In the genomic region with DNA sequence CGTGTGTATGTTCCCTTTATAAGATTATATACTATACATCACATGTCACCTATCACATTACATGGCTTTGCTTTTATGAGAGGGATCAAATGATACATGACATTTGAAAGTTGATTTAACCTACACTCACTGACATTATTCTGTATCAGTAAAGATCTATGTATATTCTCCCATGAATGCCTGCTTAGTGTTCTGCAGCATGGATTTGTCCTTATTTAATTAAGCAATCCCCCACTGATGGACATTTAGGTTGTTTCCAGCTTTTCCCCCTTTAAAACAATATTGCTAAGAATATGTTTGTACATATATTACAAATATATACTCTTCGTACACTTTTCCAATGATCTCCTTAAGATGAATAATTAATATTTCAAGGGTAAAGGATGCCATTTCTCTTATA, we compare ENCODE assay signal across 17 cellular contexts.
DNase-seq lines count a peak whose midpoint lies in the region; ATAC-seq, FAIRE-seq and TF ChIP-seq lines count a peak whose summit lies in the region.
"Had no signal": no experiment of that assay in that cellular context is flagged by ENCODE, and none has a peak within 500 bp of the region (broad histone marks: within the 10 kb centered on the region; RNA-seq: fewer than 3 reads in every experiment).

No MANE protein-coding gene starts in this region.

- no peak overlapping the region for H3K9ac ChIP-seq in HUES48 (ENCODE audit: low read depth, low read length)

- peak; percentile 79 for FAIRE-seq in urothelium cell line (lab: Jason Lieb, UNC)
- FAIRE-seq: A204.1, GM18507 had no signal

- H3K36me3 ChIP-seq in HUES48 (ENCODE audit: control insufficient read depth, insufficient read depth, low read length) (no peaks in the 10 kb centered on the region), stomach (no peaks in the 10 kb centered on the region)

- H3K27me3 Mint-ChIP-seq in WTC11 (ENCODE audit: low read depth) (peaks cover 86% of the 10 kb centered on the region), nephron (ENCODE audit: low read depth) (peaks cover 100% of the 10 kb centered on the region)
- H3K27me3 Mint-ChIP-seq in activated CD8-positive, alpha-beta memory T cell treated with anti-CD3 and anti-CD28 coated beads, Interleukin-2, amount 10 ng/mL, durations not matched to agents 7 days and 5 days: peaks cover 72% of the 10 kb centered on the region

- H3K36me3 Mint-ChIP-seq in WTC11 (no peaks in the 10 kb centered on the region), nephron (ENCODE audit: low read depth) (no peaks in the 10 kb centered on the region)
- no peaks in the 10 kb centered on the region for H3K36me3 Mint-ChIP-seq in activated CD8-positive, alpha-beta memory T cell treated with anti-CD3 and anti-CD28 coated beads, Interleukin-2, amount 10 ng/mL, durations not matched to agents 7 days and 5 days

- peaks cover 57% of the 10 kb centered on the region for H3K27me3 ChIP-seq in HUES48 (ENCODE audit: control insufficient read depth, insufficient read depth, low read length)
- peaks cover 16 to 98% (median 45%) of the 10 kb centered on the region in 3 donors for H3K27me3 ChIP-seq in stomach

- no peak for TF ChIP-seq POLR2A in stomach (IDR thresholded peaks at IDR 0.05)

- intact Hi-C loops in stomach (cut with DNase I; ENCODE audit: low total_unique reads): no loop called here

- DNase-seq in WTC11 (ENCODE audit: low spot score) (no peak), urothelium cell line (ENCODE audit: low spot score) (no peak), stomach (no peak), putamen (ENCODE audit: low spot score) (no peak)
- no peak for DNase-seq in activated CD8-positive, alpha-beta memory T cell treated with anti-CD3 and anti-CD28 coated beads, Interleukin-2, amount 10 ng/mL, durations not matched to agents 7 days and 5 days
- DNase-seq: C1 segment of cervical spinal cord; Calu3; CD4-positive, alpha-beta T cell; DMS 273 treated with DMSO at 0.1 percent for 48 hours; GOT3; H9; IMR-90 had no signal

- ATAC-seq in WTC11: no peak
- ATAC-seq in activated CD8-positive, alpha-beta memory T cell treated with anti-CD3 and anti-CD28 coated beads, Interleukin-2, amount 10 ng/mL, durations not matched to agents 7 days and 5 days: no peak

- H3K4me1 Mint-ChIP-seq in WTC11 (peaks cover 58% of the 10 kb centered on the region), nephron (peaks cover 16% of the 10 kb centered on the region)
- no peaks in the 10 kb centered on the region for H3K4me1 Mint-ChIP-seq in activated CD8-positive, alpha-beta memory T cell treated with anti-CD3 and anti-CD28 coated beads, Interleukin-2, amount 10 ng/mL, durations not matched to agents 7 days and 5 days
- H3K4me1 Mint-ChIP-seq: B cell had no signal

- POLR2A ChIA-PET in WTC11 (lab: Charles Lee): interaction anchor here (0.5 kb wide), 1 partner anchor 193 kb away, joined by 4 read pairs; no protein-coding TSS in a partner anchor

- H3K4me3 Mint-ChIP-seq in WTC11 (peak overlapping the region; percentile 75), nephron (peak overlapping the region in 2 of 3 experiments; percentile 40 to 57)
- no peak overlapping the region for H3K4me3 Mint-ChIP-seq in activated CD8-positive, alpha-beta memory T cell treated with anti-CD3 and anti-CD28 coated beads, Interleukin-2, amount 10 ng/mL, durations not matched to agents 7 days and 5 days
- H3K4me3 Mint-ChIP-seq: B cell; CD4-positive, alpha-beta T cell had no signal

- H3K4me3 ChIP-seq in HUES48 (ENCODE audit: low read depth, low read length) (peak overlapping the region; percentile 57; the same call in 1 of the 2 replicates), stomach (no peak overlapping the region)

- H3K9me3 ChIP-seq in HUES48 (ENCODE audit: control insufficient read depth, insufficient read depth, low read length) (no peaks in the 10 kb centered on the region), stomach (peaks cover 0 to 12% (median 0%) of the 10 kb centered on the region in 4 donors)

- peaks cover 70% of the 10 kb centered on the region for H3K4me1 ChIP-seq in HUES48 (ENCODE audit: control insufficient read depth, insufficient read depth, low read length)
- peaks cover 8 to 15% (median 13%) of the 10 kb centered on the region in 4 donors for H3K4me1 ChIP-seq in stomach

- no peak for TF ChIP-seq CTCF in WTC11 (IDR thresholded peaks at IDR 0.05)
- TF ChIP-seq CTCF in nephron (IDR thresholded peaks at IDR 0.05; ENCODE audit: unreplicated experiment in 3 of 3): no peak
- no peak for TF ChIP-seq CTCF in stomach (IDR thresholded peaks at IDR 0.05)

- H3K27ac Mint-ChIP-seq in WTC11 (no peak overlapping the region), nephron (no peak overlapping the region)
- no peak overlapping the region for H3K27ac Mint-ChIP-seq in activated CD8-positive, alpha-beta memory T cell treated with anti-CD3 and anti-CD28 coated beads, Interleukin-2, amount 10 ng/mL, durations not matched to agents 7 days and 5 days
- H3K27ac Mint-ChIP-seq: B cell; CD4-positive, alpha-beta T cell; H9 had no signal

- 44 to 58% (median 46%) methylated on average over 2 of the region's 2 CpGs for WGBS in stomach, 5 donors

- no peak for TF ChIP-seq EP300 in stomach (IDR thresholded peaks at IDR 0.05)

- no peaks in the 10 kb centered on the region for H3K9me3 Mint-ChIP-seq in WTC11
- H3K9me3 Mint-ChIP-seq in nephron: peaks cover 3% of the 10 kb centered on the region
- H3K9me3 Mint-ChIP-seq in activated CD8-positive, alpha-beta memory T cell treated with anti-CD3 and anti-CD28 coated beads, Interleukin-2, amount 10 ng/mL, durations not matched to agents 7 days and 5 days (ENCODE audit: low read depth): no peaks in the 10 kb centered on the region
- H3K9me3 Mint-ChIP-seq: CD4-positive, alpha-beta T cell had no signal

- CTCF ChIA-PET in WTC11 (lab: Charles Lee): no interaction called here
- CTCF ChIA-PET in activated CD8-positive, alpha-beta memory T cell treated with anti-CD3 and anti-CD28 coated beads, Interleukin-2, amount 10 ng/mL, durations not matched to agents 7 days and 5 days (lab: Charles Lee): no interaction called here

- H3K27ac ChIP-seq in HUES48 (ENCODE audit: low read depth, low read length): no peak overlapping the region
- H3K27ac ChIP-seq in stomach: no peak overlapping the region

TF ChIP-seq in WTC11, 78 proteins besides CTCF, POLR2A, EP300 and RAD21 (continues in another document):
- TF ChIP-seq, protein P1, sequence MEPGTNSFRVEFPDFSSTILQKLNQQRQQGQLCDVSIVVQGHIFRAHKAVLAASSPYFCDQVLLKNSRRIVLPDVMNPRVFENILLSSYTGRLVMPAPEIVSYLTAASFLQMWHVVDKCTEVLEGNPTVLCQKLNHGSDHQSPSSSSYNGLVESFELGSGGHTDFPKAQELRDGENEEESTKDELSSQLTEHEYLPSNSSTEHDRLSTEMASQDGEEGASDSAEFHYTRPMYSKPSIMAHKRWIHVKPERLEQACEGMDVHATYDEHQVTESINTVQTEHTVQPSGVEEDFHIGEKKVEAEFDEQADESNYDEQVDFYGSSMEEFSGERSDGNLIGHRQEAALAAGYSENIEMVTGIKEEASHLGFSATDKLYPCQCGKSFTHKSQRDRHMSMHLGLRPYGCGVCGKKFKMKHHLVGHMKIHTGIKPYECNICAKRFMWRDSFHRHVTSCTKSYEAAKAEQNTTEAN (CRISPR knock-in tag; IDR thresholded peaks at IDR 0.05): no peak
- TF ChIP-seq, protein P2, sequence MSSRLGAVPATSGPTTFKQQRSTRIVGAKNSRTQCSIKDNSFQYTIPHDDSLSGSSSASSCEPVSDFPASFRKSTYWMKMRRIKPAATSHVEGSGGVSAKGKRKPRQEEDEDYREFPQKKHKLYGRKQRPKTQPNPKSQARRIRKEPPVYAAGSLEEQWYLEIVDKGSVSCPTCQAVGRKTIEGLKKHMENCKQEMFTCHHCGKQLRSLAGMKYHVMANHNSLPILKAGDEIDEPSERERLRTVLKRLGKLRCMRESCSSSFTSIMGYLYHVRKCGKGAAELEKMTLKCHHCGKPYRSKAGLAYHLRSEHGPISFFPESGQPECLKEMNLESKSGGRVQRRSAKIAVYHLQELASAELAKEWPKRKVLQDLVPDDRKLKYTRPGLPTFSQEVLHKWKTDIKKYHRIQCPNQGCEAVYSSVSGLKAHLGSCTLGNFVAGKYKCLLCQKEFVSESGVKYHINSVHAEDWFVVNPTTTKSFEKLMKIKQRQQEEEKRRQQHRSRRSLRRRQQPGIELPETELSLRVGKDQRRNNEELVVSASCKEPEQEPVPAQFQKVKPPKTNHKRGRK (CRISPR knock-in tag; IDR thresholded peaks at IDR 0.05; ENCODE audit: borderline replicate concordance): no peak
- TF ChIP-seq TEAD1 (CRISPR knock-in tag; IDR thresholded peaks at IDR 0.05) (no peak), ESRRA (CRISPR knock-in tag; IDR thresholded peaks at IDR 0.05; ENCODE audit: borderline replicate concordance) (no peak), NR2C2 (CRISPR knock-in tag; IDR thresholded peaks at IDR 0.05) (no peak), ELF4 (CRISPR knock-in tag; IDR thresholded peaks at IDR 0.05; ENCODE audit: low read depth) (no peak), MYBL2 (CRISPR knock-in tag; IDR thresholded peaks at IDR 0.05) (no peak), NFE2L1 (CRISPR knock-in tag; IDR thresholded peaks at IDR 0.05) (no peak), CREB1 (CRISPR knock-in tag; IDR thresholded peaks at IDR 0.05) (no peak), ZNF423 (CRISPR knock-in tag; IDR thresholded peaks at IDR 0.05) (no peak)
- TF ChIP-seq, protein P3, sequence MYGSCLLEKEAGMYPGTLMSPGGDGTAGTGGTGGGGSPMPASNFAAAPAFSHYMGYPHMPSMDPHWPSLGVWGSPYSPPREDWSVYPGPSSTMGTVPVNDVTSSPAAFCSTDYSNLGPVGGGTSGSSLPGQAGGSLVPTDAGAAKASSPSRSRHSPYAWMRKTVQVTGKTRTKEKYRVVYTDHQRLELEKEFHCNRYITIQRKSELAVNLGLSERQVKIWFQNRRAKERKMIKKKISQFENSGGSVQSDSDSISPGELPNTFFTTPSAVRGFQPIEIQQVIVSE (CRISPR knock-in tag; IDR thresholded peaks at IDR 0.05; ENCODE audit: borderline replicate concordance): no peak
- TF ChIP-seq, protein P4, sequence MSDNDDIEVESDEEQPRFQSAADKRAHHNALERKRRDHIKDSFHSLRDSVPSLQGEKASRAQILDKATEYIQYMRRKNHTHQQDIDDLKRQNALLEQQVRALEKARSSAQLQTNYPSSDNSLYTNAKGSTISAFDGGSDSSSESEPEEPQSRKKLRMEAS (CRISPR knock-in tag; IDR thresholded peaks at IDR 0.05): no peak
- TF ChIP-seq, protein P5, sequence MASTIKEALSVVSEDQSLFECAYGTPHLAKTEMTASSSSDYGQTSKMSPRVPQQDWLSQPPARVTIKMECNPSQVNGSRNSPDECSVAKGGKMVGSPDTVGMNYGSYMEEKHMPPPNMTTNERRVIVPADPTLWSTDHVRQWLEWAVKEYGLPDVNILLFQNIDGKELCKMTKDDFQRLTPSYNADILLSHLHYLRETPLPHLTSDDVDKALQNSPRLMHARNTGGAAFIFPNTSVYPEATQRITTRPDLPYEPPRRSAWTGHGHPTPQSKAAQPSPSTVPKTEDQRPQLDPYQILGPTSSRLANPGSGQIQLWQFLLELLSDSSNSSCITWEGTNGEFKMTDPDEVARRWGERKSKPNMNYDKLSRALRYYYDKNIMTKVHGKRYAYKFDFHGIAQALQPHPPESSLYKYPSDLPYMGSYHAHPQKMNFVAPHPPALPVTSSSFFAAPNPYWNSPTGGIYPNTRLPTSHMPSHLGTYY (CRISPR knock-in tag; IDR thresholded peaks at IDR 0.05): no peak
